1 cellular context compared by ENCODE assay signal in the genomic region with DNA sequence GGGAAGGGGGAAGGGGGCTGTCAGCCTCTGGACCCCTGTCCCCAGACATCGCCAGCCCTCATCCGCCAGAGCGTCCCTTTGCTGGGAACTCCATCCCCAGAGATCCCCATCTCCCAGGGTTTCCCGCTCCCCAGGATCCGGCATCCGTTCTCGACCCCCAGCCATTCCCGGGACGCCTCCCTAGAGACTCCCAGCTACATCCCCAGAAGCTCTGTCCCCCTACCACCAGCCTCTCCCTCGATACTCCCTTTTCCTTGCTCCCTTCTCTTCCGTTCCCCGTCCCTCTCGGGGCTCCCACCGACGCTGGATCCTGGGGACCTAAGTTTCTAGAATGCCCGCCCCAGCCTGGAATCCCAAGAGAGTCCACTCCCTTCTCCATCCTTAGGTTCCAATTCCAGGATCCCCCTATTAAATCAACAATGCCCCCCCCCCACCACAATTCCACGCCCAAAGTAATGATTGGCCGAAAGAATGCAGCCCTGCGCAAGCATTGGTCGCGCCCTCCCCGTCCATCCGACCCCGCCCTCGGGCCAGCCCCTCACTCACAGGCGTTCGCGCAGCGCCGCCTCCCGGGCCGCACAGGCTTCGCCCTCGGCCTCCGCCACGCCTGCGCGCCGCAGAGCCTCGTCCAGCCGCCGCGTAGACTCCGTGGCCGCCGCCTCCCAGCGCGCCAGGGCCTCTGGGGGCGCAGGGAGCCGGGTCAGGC.
TF ChIP-seq lines count a peak whose summit lies in the region.

No MANE protein-coding gene starts in this region.

TF ChIP-seq in H1, 55 proteins besides CTCF, POLR2A, EP300 and RAD21:
- TF ChIP-seq BRCA1 (IDR thresholded peaks at IDR 0.05; ENCODE audit: low read depth, low read length): no peak
- peak; percentile 32; the same call in 1 of the 2 replicates for TF ChIP-seq BACH1 (IDR thresholded peaks at IDR 0.05; ENCODE audit: low read length)
- TF ChIP-seq TBP (IDR thresholded peaks at IDR 0.05; ENCODE audit: low read depth, low read length): 0 out of 2 replicates have a peak, but pooled peaks have one; percentile 33
- TF ChIP-seq HDAC2 (IDR thresholded peaks at IDR 0.05; ENCODE audit: borderline replicate concordance in 1 of 2, low read depth in 2 of 2, low read length in 2 of 2): peak; percentile 52 to 64; a peak in 1 of 4 replicates
- no peak for TF ChIP-seq CBX8 (IDR thresholded peaks at IDR 0.05; ENCODE audit: borderline replicate concordance, low read depth, low read length)
- TF ChIP-seq ASH2L (IDR thresholded peaks at IDR 0.05; ENCODE audit: low read length): peak; percentile 67
- no peak for TF ChIP-seq KDM5A (IDR thresholded peaks at IDR 0.05; ENCODE audit: low read length)
- TF ChIP-seq FOSL1 (IDR thresholded peaks at IDR 0.05; ENCODE audit: insufficient read depth, low read depth, low read length): no peak
- no peak for TF ChIP-seq CEBPB (IDR thresholded peaks at IDR 0.05; ENCODE audit: low read depth, low read length)
- no peak for TF ChIP-seq SP2 (IDR thresholded peaks at IDR 0.05; ENCODE audit: low read length)
- TF ChIP-seq EGR1 (IDR thresholded peaks at IDR 0.05; ENCODE audit: borderline replicate concordance, low read depth, low read length): no peak
- TF ChIP-seq, protein P1, sequence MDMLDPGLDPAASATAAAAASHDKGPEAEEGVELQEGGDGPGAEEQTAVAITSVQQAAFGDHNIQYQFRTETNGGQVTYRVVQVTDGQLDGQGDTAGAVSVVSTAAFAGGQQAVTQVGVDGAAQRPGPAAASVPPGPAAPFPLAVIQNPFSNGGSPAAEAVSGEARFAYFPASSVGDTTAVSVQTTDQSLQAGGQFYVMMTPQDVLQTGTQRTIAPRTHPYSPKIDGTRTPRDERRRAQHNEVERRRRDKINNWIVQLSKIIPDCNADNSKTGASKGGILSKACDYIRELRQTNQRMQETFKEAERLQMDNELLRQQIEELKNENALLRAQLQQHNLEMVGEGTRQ (IDR thresholded peaks at IDR 0.05; ENCODE audit: low read length): no peak
- TF ChIP-seq SP1 (IDR thresholded peaks at IDR 0.05; ENCODE audit: low read depth, low read length): peak; percentile 76; the same call in 1 of the 2 replicates
- no peak for TF ChIP-seq SRF (IDR thresholded peaks at IDR 0.05; ENCODE audit: low read depth, low read length)
- TF ChIP-seq RBBP5 (IDR thresholded peaks at IDR 0.05; ENCODE audit: borderline replicate concordance, low read depth, low read length): peak; percentile 50; the same call in 1 of the 2 replicates
- TF ChIP-seq TAF7 (optimal IDR thresholded peaks at IDR 0.05; ENCODE audit: borderline replicate concordance, low read depth, low read length): peak; percentile 12
- no peak for TF ChIP-seq MAFK (IDR thresholded peaks at IDR 0.05; ENCODE audit: low read depth, low read length)
- no peak for TF ChIP-seq NANOG (IDR thresholded peaks at IDR 0.05; ENCODE audit: insufficient read depth, low read depth, low read length, poor library complexity, severe bottlenecking)
- no peak for TF ChIP-seq CBX5 (IDR thresholded peaks at IDR 0.05; ENCODE audit: low read depth, low read length)
- TF ChIP-seq, protein P2, sequence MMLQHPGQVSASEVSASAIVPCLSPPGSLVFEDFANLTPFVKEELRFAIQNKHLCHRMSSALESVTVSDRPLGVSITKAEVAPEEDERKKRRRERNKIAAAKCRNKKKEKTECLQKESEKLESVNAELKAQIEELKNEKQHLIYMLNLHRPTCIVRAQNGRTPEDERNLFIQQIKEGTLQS (IDR thresholded peaks at IDR 0.05; ENCODE audit: insufficient read depth, low read depth, low read length): no peak
- no peak for TF ChIP-seq PHF8 (conservative IDR thresholded peaks at IDR 0.05; ENCODE audit: low read depth, low read length)
- TF ChIP-seq SIRT6 (IDR thresholded peaks at IDR 0.05; ENCODE audit: low read length): no peak
- no peak for TF ChIP-seq KDM1A (IDR thresholded peaks at IDR 0.05; ENCODE audit: borderline replicate concordance, low read length)
- no peak for TF ChIP-seq TEAD4 (IDR thresholded peaks at IDR 0.05; ENCODE audit: low read depth, low read length)
- TF ChIP-seq KDM4A (IDR thresholded peaks at IDR 0.05; ENCODE audit: low read depth, low read length, severe bottlenecking): peak; percentile 68
- TF ChIP-seq, protein P3, sequence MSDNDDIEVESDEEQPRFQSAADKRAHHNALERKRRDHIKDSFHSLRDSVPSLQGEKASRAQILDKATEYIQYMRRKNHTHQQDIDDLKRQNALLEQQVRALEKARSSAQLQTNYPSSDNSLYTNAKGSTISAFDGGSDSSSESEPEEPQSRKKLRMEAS (IDR thresholded peaks at IDR 0.05): peak; percentile 63
- peak; percentile 48 for TF ChIP-seq NRF1 (IDR thresholded peaks at IDR 0.05; ENCODE audit: low read depth, low read length)
- TF ChIP-seq SIX5 (IDR thresholded peaks at IDR 0.05; ENCODE audit: low read depth, low read length): no peak
- TF ChIP-seq RNF2 (IDR thresholded peaks at IDR 0.05; ENCODE audit: borderline replicate concordance, low read depth, low read length, missing control alignments, poor library complexity, severe bottlenecking): no peak
- TF ChIP-seq POU5F1 (IDR thresholded peaks at IDR 0.05; ENCODE audit: low read depth, low read length): no peak
- peak; percentile 49; the same call in 1 of the 2 replicates for TF ChIP-seq TAF1 (IDR thresholded peaks at IDR 0.05; ENCODE audit: low read depth, low read length)
- no peak for TF ChIP-seq EZH2 (IDR thresholded peaks at IDR 0.05; ENCODE audit: low read depth, low read length, severe bottlenecking)
- no peak for TF ChIP-seq CHD1 (IDR thresholded peaks at IDR 0.05; ENCODE audit: low read depth, low read length)
- no peak for TF ChIP-seq JUN (IDR thresholded peaks at IDR 0.05; ENCODE audit: low read depth, low read length)
- TF ChIP-seq CHD2 (IDR thresholded peaks at IDR 0.05; ENCODE audit: low read length): 0 out of 2 replicates have a peak, but pooled peaks have one; percentile 17
- peak; percentile 37; the same call in 1 of the 2 replicates for TF ChIP-seq CREB1 (IDR thresholded peaks at IDR 0.05)
- 0 out of 2 replicates have a peak, but pooled peaks have one; percentile 49 for TF ChIP-seq SP4 (IDR thresholded peaks at IDR 0.05; ENCODE audit: low read length)
- no peak for TF ChIP-seq SAP30 (IDR thresholded peaks at IDR 0.05; ENCODE audit: insufficient read depth, insufficient replicate concordance, low read length)
- TF ChIP-seq, protein P4, sequence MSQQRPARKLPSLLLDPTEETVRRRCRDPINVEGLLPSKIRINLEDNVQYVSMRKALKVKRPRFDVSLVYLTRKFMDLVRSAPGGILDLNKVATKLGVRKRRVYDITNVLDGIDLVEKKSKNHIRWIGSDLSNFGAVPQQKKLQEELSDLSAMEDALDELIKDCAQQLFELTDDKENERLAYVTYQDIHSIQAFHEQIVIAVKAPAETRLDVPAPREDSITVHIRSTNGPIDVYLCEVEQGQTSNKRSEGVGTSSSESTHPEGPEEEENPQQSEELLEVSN (IDR thresholded peaks at IDR 0.05): peak; percentile 6; the same call in 1 of the 2 replicates
- no peak for TF ChIP-seq ZNF274 (IDR thresholded peaks at IDR 0.05; ENCODE audit: borderline replicate concordance, extremely low read depth, low read length)
- TF ChIP-seq, protein P5, sequence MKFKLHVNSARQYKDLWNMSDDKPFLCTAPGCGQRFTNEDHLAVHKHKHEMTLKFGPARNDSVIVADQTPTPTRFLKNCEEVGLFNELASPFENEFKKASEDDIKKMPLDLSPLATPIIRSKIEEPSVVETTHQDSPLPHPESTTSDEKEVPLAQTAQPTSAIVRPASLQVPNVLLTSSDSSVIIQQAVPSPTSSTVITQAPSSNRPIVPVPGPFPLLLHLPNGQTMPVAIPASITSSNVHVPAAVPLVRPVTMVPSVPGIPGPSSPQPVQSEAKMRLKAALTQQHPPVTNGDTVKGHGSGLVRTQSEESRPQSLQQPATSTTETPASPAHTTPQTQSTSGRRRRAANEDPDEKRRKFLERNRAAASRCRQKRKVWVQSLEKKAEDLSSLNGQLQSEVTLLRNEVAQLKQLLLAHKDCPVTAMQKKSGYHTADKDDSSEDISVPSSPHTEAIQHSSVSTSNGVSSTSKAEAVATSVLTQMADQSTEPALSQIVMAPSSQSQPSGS (IDR thresholded peaks at IDR 0.05; ENCODE audit: low read length): peak; percentile 19; the same call in 1 of the 2 replicates
- TF ChIP-seq BCL11A (IDR thresholded peaks at IDR 0.05; ENCODE audit: low read depth in 2 of 2, low read length in 2 of 2): no peak
- TF ChIP-seq SUZ12 (IDR thresholded peaks at IDR 0.05; ENCODE audit: low read length): no peak
- peak in 1 of 2 experiments; percentile 12; a peak in 1 of 4 replicates for TF ChIP-seq SIN3A (conservative IDR thresholded peaks at IDR 0.05 in 1 of 2, IDR thresholded peaks at IDR 0.05 in 1 of 2; ENCODE audit: low read depth in 1 of 2, low read length in 2 of 2)
- TF ChIP-seq POLR2AphosphoS5 (IDR thresholded peaks at IDR 0.05; ENCODE audit: low read depth, low read length): no peak
- no peak for TF ChIP-seq HDAC6 (IDR thresholded peaks at IDR 0.05; ENCODE audit: low read depth, low read length)
